9 cellular contexts compared by ENCODE assay signal in genomic region chr20:45987108-45987780, GRCh38. TPM values are rescaled to one million over a fixed set of nuclear protein-coding genes. Genes with fewer than 3 reads are reported as not detected.
DNase-seq lines count a peak whose midpoint lies in the region; ATAC-seq, FAIRE-seq and TF ChIP-seq lines count a peak whose summit lies in the region.
"Had no signal": no experiment of that assay in that cellular context is flagged by ENCODE, and none has a peak within 500 bp of the region (broad histone marks: within the 10 kb centered on the region; RNA-seq: fewer than 3 reads in every experiment).

No MANE protein-coding gene starts in this region.

- H3K4me3 ChIP-seq in WERI-Rb-1 (ENCODE audit: low read depth, low read length) = no peak overlapping the region
- H3K4me3 ChIP-seq in brain microvascular endothelial cell (ENCODE audit: low read depth, low read length) = no peak overlapping the region
- no peak overlapping the region for H3K4me3 ChIP-seq in kidney (ENCODE audit: low read length in 2 of 2)

- intact Hi-C loops in kidney (cut with DNase I) = no loop called here

- ATAC-seq in HG03521 (IDR thresholded peaks at IDR 0.05; ENCODE audit: unreplicated experiment) = no peak

- H3K36me3 ChIP-seq in WERI-Rb-1 (no peaks in the 10 kb centered on the region), brain microvascular endothelial cell (replicated peaks) (no peaks in the 10 kb centered on the region), kidney (ENCODE audit: control insufficient read depth in 1 of 2, insufficient read depth in 2 of 2, low read length in 2 of 2) (no peaks in the 10 kb centered on the region)

- TF ChIP-seq CTCF in WERI-Rb-1 (IDR thresholded peaks at IDR 0.05; ENCODE audit: low read depth, low read length) = peak; percentile 95
- peak; percentile 96 for TF ChIP-seq CTCF in brain microvascular endothelial cell (IDR thresholded peaks at IDR 0.05; ENCODE audit: low read depth, low read length, missing control alignments)
- TF ChIP-seq CTCF in kidney (IDR thresholded peaks at IDR 0.05; ENCODE audit: borderline replicate concordance, extremely low read depth, insufficient read depth) = peak; percentile 58

- DNase-seq in NK-92 treated with Interleukin-12 subunit alpha and Interleukin-12 subunit beta, amount 100 ng/mL, for 24 hours (lab: John Stamatoyannopoulos, UW) = peak; percentile 68
- DNase-seq in NK-92 (lab: John Stamatoyannopoulos, UW; ENCODE audit: unreplicated experiment) (no peak), NCI-H1930 (lab: John Stamatoyannopoulos, UW) (peak; percentile 62 to 81), WERI-Rb-1 (peak; percentile 88), brain microvascular endothelial cell (peak; percentile 49), kidney (peak; percentile 89)
- DNase-seq in stimulated activated CD4-positive, alpha-beta T cell treated with anti-CD3 and anti-CD28 coated beads, Interleukin-2, amount 100 ng/mL, for 4 hours (ENCODE audit: low read depth) = peak; percentile 50

- H3K27me3 ChIP-seq in WERI-Rb-1 (ENCODE audit: insufficient read depth, low read depth, severe bottlenecking) (no peaks in the 10 kb centered on the region), brain microvascular endothelial cell (replicated peaks) (no peaks in the 10 kb centered on the region)

- in situ Hi-C loops in brain microvascular endothelial cell (cut with HindIII; ENCODE audit: low pct_ligation_motif_present, low sequenced_read_pairs) = no loop called here

- no peaks in the 10 kb centered on the region for H3K4me1 ChIP-seq in kidney (ENCODE audit: control insufficient read depth in 1 of 2, insufficient read depth in 1 of 2, low read depth in 1 of 2, low read length in 2 of 2)

- H3K27ac ChIP-seq in WERI-Rb-1 (no peak overlapping the region), brain microvascular endothelial cell (no peak overlapping the region), kidney (ENCODE audit: low read depth in 2 of 2, low read length in 2 of 2) (no peak overlapping the region)

- H3K9me3 ChIP-seq in WERI-Rb-1 (ENCODE audit: severe bottlenecking) (no peaks in the 10 kb centered on the region), kidney (ENCODE audit: control insufficient read depth in 1 of 2, low read length in 2 of 2) (no peaks in the 10 kb centered on the region)

- H3K9ac ChIP-seq in kidney (ENCODE audit: low read length in 2 of 2) = no peak overlapping the region

- FAIRE-seq in kidney (lab: Jason Lieb, UNC) = no peak
- FAIRE-seq: islet of Langerhans had no signal

RNA-seq across cellular contexts. Expression of gene ZNF335, which starts 15.2 kb away (rescaled TPM):
- 22.3 TPM for total RNA-seq in kidney
- 5.7 TPM for polyA plus RNA-seq in kidney (ENCODE audit: insufficient read depth, low read depth, low replicate concordance)

RNA-seq across cellular contexts. Expression of gene MMP9, which starts 21.5 kb away (rescaled TPM):
- total RNA-seq in kidney = 6.6 TPM
- not detected for polyA plus RNA-seq in kidney (ENCODE audit: insufficient read depth, low read depth, low replicate concordance)

RNA-seq across cellular contexts. Expression of gene SLC12A5, which starts 41.8 kb away (rescaled TPM):
- total RNA-seq in kidney = 2.0 TPM
- polyA plus RNA-seq in kidney (ENCODE audit: insufficient read depth, low read depth, low replicate concordance) = 2.5 TPM

RNA-seq across cellular contexts. Expression of gene PCIF1, which starts 52.8 kb away (rescaled TPM):
- 43.1 TPM for total RNA-seq in kidney
- 27.4 TPM for polyA plus RNA-seq in kidney (ENCODE audit: insufficient read depth, low read depth, low replicate concordance)
